14 cellular contexts compared by ENCODE assay signal in genomic region chr6:110882824-110883554, GRCh38. TPM values are rescaled to one million over a fixed set of nuclear protein-coding genes. Genes with fewer than 3 reads are reported as not detected.
DNase-seq lines count a peak whose midpoint lies in the region; ATAC-seq, FAIRE-seq and TF ChIP-seq lines count a peak whose summit lies in the region.
"Had no signal": no experiment of that assay in that cellular context is flagged by ENCODE, and none has a peak within 500 bp of the region (broad histone marks: within the 10 kb centered on the region; RNA-seq: fewer than 3 reads in every experiment).

No MANE protein-coding gene starts in this region.

- no peak for TF ChIP-seq RAD21 in A549 (conservative IDR thresholded peaks at IDR 0.05 in 1 of 2, IDR thresholded peaks at IDR 0.05 in 1 of 2)

- peaks cover 0 to 10% of the 10 kb centered on the region in 2 donors for H3K36me3 Mint-ChIP-seq in CD4-positive, alpha-beta memory T cell
- no peaks in the 10 kb centered on the region for H3K36me3 Mint-ChIP-seq in T-helper 17 cell (ENCODE audit: low read depth)

- no peak for FAIRE-seq in A549 (lab: Jason Lieb, UNC)

- H3K9me3 Mint-ChIP-seq in CD4-positive, alpha-beta memory T cell, result no peaks in the 10 kb centered on the region
- H3K9me3 Mint-ChIP-seq: activated naive CD4-positive, alpha-beta T cell treated with anti-CD3 and anti-CD28 coated beads, Interleukin-2, amount 50 U/mL, for 72 hours had no signal

- no peak overlapping the region for H3K27ac ChIP-seq in A549
- H3K27ac ChIP-seq in CD4-positive, alpha-beta memory T cell (ENCODE audit: low read depth, low read length), result no peak overlapping the region
- peak overlapping the region in 3 of 4 donors; percentile 17 to 53 (median 30) for H3K27ac ChIP-seq in esophagus muscularis mucosa (replicated peaks in 1 of 4)
- H3K27ac ChIP-seq: SJSA1, suprapubic skin had no signal

- intact Hi-C loops in CD4-positive, alpha-beta memory T cell (cut with micrococcal nuclease), result no loop called here
- intact Hi-C loops in esophagus muscularis mucosa (cut with DNase I), result no loop called here

- ATAC-seq in A549 (no peak), T-helper 17 cell (no peak), HG03354 (IDR thresholded peaks at IDR 0.05; ENCODE audit: poor library complexity, severe bottlenecking, unreplicated experiment) (no peak), HG02798 (IDR thresholded peaks at IDR 0.05; ENCODE audit: poor library complexity, unreplicated experiment) (no peak)
- ATAC-seq: activated naive CD4-positive, alpha-beta T cell treated with anti-CD3 and anti-CD28 coated beads, Interleukin-2, amount 50 U/mL, for 72 hours had no signal

- peak overlapping the region; percentile 16; the same call in 1 of the 3 replicates for H3K4me2 ChIP-seq in A549

- H3K4me1 ChIP-seq in A549 (peaks cover 75% of the 10 kb centered on the region), esophagus muscularis mucosa (peaks cover 52 to 91% (median 80%) of the 10 kb centered on the region in 4 donors)
- peaks cover 98% of the 10 kb centered on the region for H3K4me1 ChIP-seq in CD4-positive, alpha-beta memory T cell (ENCODE audit: insufficient read depth, low read length)

- TF ChIP-seq EP300 in A549 (IDR thresholded peaks at IDR 0.05) (no peak), esophagus muscularis mucosa (IDR thresholded peaks at IDR 0.05) (no peak)

- TF ChIP-seq POLR2A in A549 (IDR thresholded peaks at IDR 0.05; ENCODE audit: low read length) (no peak), esophagus muscularis mucosa (IDR thresholded peaks at IDR 0.05; ENCODE audit: low read depth) (no peak), erythroblast (IDR thresholded peaks at IDR 0.05; ENCODE audit: low read length) (no peak)

- H3K36me3 ChIP-seq in CD4-positive, alpha-beta memory T cell (ENCODE audit: insufficient read depth, low read length), result no peaks in the 10 kb centered on the region
- H3K36me3 ChIP-seq in esophagus muscularis mucosa, result no peaks in the 10 kb centered on the region
- H3K36me3 ChIP-seq: suprapubic skin had no signal

- H3K4me3 Mint-ChIP-seq in CD4-positive, alpha-beta memory T cell, result peak overlapping the region in 7 of 8 donors; percentile 1 to 89 (median 55)
- H3K4me3 Mint-ChIP-seq in T-helper 17 cell, result peak overlapping the region; percentile 76

- 90% methylated on average over 2 of the region's 2 CpGs for WGBS in A549 (ENCODE audit: missing lambda C conversion rate)
- WGBS in esophagus muscularis mucosa, result 55% methylated on average over 2 of the region's 2 CpGs

- DNase-seq in A549 (ENCODE audit: low read depth in 1 of 2, low spot score in 1 of 2), result no peak
- no peak for DNase-seq in CD4-positive, alpha-beta memory T cell
- DNase-seq in T-helper 17 cell, result no peak
- no peak for DNase-seq in esophagus muscularis mucosa (ENCODE audit: extremely low spot score)
- no peak for DNase-seq in NCI-H146 (lab: John Stamatoyannopoulos, UW)
- no peak for DNase-seq in erythroblast (lab: John Stamatoyannopoulos, UW)
- DNase-seq: activated CD4-positive, CD25-positive, alpha-beta regulatory T cell treated with anti-CD3 and anti-CD28 coated beads, Interleukin-2, amount 50 U/mL, for 72 hours; NCI-H1105 treated with DMSO at 0.1 percent for 48 hours; NCI-H526 had no signal

- H3K4me3 ChIP-seq in A549, result no peak overlapping the region
- H3K4me3 ChIP-seq in CD4-positive, alpha-beta memory T cell (ENCODE audit: low read length in 2 of 2), result no peak overlapping the region
- no peak overlapping the region for H3K4me3 ChIP-seq in esophagus muscularis mucosa
- H3K4me3 ChIP-seq: SJSA1, suprapubic skin had no signal

- CTCF ChIA-PET in A549 (lab: Yijun Ruan, JAX), result interaction anchor here (1.1 to 1.3 kb wide), 4 partner anchors 68 to 355 kb away, joined by 3 to 4 read pairs (median 4); no protein-coding TSS in a partner anchor
- CTCF ChIA-PET in CD4-positive, alpha-beta memory T cell (lab: Charles Lee; ENCODE audit: partially characterized antibody), result interaction anchor here (1.1 to 2.6 kb wide), 7 partner anchors 9 to 354 kb away, joined by 3 to 17 read pairs (median 4); partner anchors contain the start of gene CDK19

- no peaks in the 10 kb centered on the region for H3K9me3 ChIP-seq in A549
- H3K9me3 ChIP-seq in CD4-positive, alpha-beta memory T cell (ENCODE audit: control insufficient read depth in 1 of 2, low read length in 2 of 2), result no peaks in the 10 kb centered on the region
- H3K9me3 ChIP-seq in T-helper 17 cell (ENCODE audit: control insufficient read depth, low read length, poor library complexity, severe bottlenecking), result no peaks in the 10 kb centered on the region
- H3K9me3 ChIP-seq in esophagus muscularis mucosa, result no peaks in the 10 kb centered on the region
- H3K9me3 ChIP-seq: SJSA1, suprapubic skin had no signal

- TF ChIP-seq CTCF in A549 (IDR thresholded peaks at IDR 0.05) (no peak), esophagus muscularis mucosa (IDR thresholded peaks at IDR 0.05) (no peak)

- peak overlapping the region in 5 of 7 donors; percentile 35 to 67 (median 53) for H3K27ac Mint-ChIP-seq in CD4-positive, alpha-beta memory T cell
- H3K27ac Mint-ChIP-seq in T-helper 17 cell, result peak overlapping the region; percentile 60

- H3K27me3 Mint-ChIP-seq in CD4-positive, alpha-beta memory T cell, result no peaks in the 10 kb centered on the region
- no peaks in the 10 kb centered on the region for H3K27me3 Mint-ChIP-seq in T-helper 17 cell

- no peaks in the 10 kb centered on the region for H3K27me3 ChIP-seq in CD4-positive, alpha-beta memory T cell (ENCODE audit: insufficient read depth, low read length)
- no peaks in the 10 kb centered on the region for H3K27me3 ChIP-seq in esophagus muscularis mucosa
- H3K27me3 ChIP-seq: SJSA1, suprapubic skin had no signal

- H3K4me1 Mint-ChIP-seq in CD4-positive, alpha-beta memory T cell, result peaks cover 64 to 95% (median 80%) of the 10 kb centered on the region in 4 donors
- H3K4me1 Mint-ChIP-seq in T-helper 17 cell, result peaks cover 44% of the 10 kb centered on the region

- POLR2A ChIA-PET in A549 (lab: Yijun Ruan, JAX), result interaction anchor here (1.2 kb wide), 1 partner anchor 68 kb away, joined by 3 read pairs; the partner anchor contains the start of gene CDK19
- POLR2A ChIA-PET in CD4-positive, alpha-beta memory T cell (lab: Charles Lee; ENCODE audit: partially characterized antibody), result interaction anchor here (0.7 to 2.4 kb wide), 4 partner anchors 8 to 68 kb away, joined by 3 to 12 read pairs (median 4); partner anchors contain the start of genes AMD1 and CDK19

TF ChIP-seq in A549, 52 proteins besides CTCF, POLR2A, EP300 and RAD21 (continues in another document):
- TF ChIP-seq RFX5 (IDR thresholded peaks at IDR 0.05) (no peak), KDM5A (IDR thresholded peaks at IDR 0.05) (no peak), ZSCAN20 (CRISPR knock-in tag; IDR thresholded peaks at IDR 0.05) (no peak), ELK1 (IDR thresholded peaks at IDR 0.05; ENCODE audit: low read depth, low read length) (no peak), USF2 (IDR thresholded peaks at IDR 0.05) (no peak), MAZ (IDR thresholded peaks at IDR 0.05; ENCODE audit: borderline replicate concordance, low read depth, low read length) (no peak), TFCP2L1 (CRISPR knock-in tag; IDR thresholded peaks at IDR 0.05) (no peak), HEYL (CRISPR knock-in tag; IDR thresholded peaks at IDR 0.05) (no peak)
- TF ChIP-seq, protein P1, sequence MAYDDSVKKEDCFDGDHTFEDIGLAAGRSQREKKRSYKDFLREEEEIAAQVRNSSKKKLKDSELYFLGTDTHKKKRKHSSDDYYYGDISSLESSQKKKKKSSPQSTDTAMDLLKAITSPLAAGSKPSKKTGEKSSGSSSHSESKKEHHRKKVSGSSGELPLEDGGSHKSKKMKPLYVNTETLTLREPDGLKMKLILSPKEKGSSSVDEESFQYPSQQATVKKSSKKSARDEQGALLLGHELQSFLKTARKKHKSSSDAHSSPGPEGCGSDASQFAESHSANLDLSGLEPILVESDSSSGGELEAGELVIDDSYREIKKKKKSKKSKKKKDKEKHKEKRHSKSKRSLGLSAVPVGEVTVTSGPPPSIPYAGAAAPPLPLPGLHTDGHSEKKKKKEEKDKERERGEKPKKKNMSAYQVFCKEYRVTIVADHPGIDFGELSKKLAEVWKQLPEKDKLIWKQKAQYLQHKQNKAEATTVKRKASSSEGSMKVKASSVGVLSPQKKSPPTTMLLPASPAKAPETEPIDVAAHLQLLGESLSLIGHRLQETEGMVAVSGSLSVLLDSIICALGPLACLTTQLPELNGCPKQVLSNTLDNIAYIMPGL (CRISPR knock-in tag; IDR thresholded peaks at IDR 0.05; ENCODE audit: borderline replicate concordance), result no peak

RNA-seq across cellular contexts. Expression of gene AMD1, which starts 8.4 kb away (rescaled TPM):
- polyA plus RNA-seq in A549 (2011; rRNA removed) (106 and 147 TPM in 2 replicates), A549 (2017; fragmentation: RNase III; extraction: RNeasy Plus Mini Kit Qiagen cat#74134 plus additional on column Dnase treatment) (82.3 to 89.2 TPM (median 83.6 TPM) in 3 replicates)
- polyA plus RNA-seq in A549 (2012; cell fraction: cytosol; rRNA removed), result 21.5 and 23.1 TPM in 2 replicates
- polyA plus RNA-seq in A549 (2012; cell fraction: nucleus; rRNA removed), result 5.9 and 10.0 TPM in 2 replicates
- 42.2 and 46.0 TPM in 2 replicates for polyA minus RNA-seq in A549 (2011; rRNA and poly(A)+ RNA removed)
- total RNA-seq in CD4-positive, alpha-beta memory T cell, result 10 to 100 TPM; 62.2 to 63.1 TPM
- 10 to 100 TPM; 53.6 to 63.8 TPM for polyA plus RNA-seq in CD4-positive, alpha-beta memory T cell
- total RNA-seq in T-helper 17 cell (100 to 1,000 TPM; 101 to 121 TPM), esophagus muscularis mucosa (10 to 100 TPM; 46.2 to 93.1 (median 59.6) TPM)

Comparison
In these comparisons a context has a peak if more than half of its experiments do, and no peak if none do; other contexts are left out.
1. H3K27ac ChIP-seq: peak in esophagus muscularis mucosa (3 of 4); none in A549 (0 of 2) and CD4-positive, alpha-beta memory T cell (single experiment).